21 cellular contexts compared by ENCODE assay signal in the genomic region with DNA sequence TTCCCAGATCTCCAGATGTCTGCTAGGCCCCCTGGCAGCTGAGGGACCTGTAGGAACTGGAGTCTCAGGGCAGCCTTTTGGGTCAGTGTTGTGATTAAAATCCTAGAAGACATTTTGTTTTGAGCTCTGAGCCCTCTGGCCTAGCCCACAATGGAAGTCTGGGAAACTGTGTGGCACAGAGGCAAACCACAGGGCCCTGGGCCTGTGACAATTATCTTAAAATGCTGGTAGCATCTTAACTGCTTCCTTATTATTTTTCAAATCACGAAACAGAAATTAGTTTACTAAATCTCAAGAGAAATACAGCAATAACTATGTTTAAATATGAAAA.
DNase-seq lines count a peak whose midpoint lies in the region; ATAC-seq, FAIRE-seq and TF ChIP-seq lines count a peak whose summit lies in the region.
"Had no signal": no experiment of that assay in that cellular context is flagged by ENCODE, and none has a peak within 500 bp of the region (broad histone marks: within the 10 kb centered on the region; RNA-seq: fewer than 3 reads in every experiment).

No MANE protein-coding gene starts in this region.

- POLR2A ChIA-PET in PC-9 (lab: Charles Lee; ENCODE audit: unreplicated experiment) (no interaction called here), H1 (lab: Charles Lee; ENCODE audit: partially characterized antibody) (no interaction called here)

- no peak overlapping the region for H3K56ac ChIP-seq in H1 (replicated peaks; ENCODE audit: insufficient read length, low read depth, low read length)

- no peak overlapping the region for H3K4me2 ChIP-seq in PC-9
- H3K4me2 ChIP-seq in H1 (ENCODE audit: insufficient read depth in 1 of 2, low read depth in 2 of 2, low read length in 2 of 2) = no peak overlapping the region
- H3K4me2 ChIP-seq: BLaER1 treated with 17β-estradiol and CSF1 and Interleukin-3, amounts not matched to agents 10 nM and 100 nM; GM23338 had no signal

- no peak overlapping the region for H3K14ac ChIP-seq in H1 (ENCODE audit: insufficient read length)

- no peaks in the 10 kb centered on the region for H3K23me2 ChIP-seq in H1 (ENCODE audit: low read depth, low read length)

- H3K27ac ChIP-seq in PC-9 = no peak overlapping the region
- no peak overlapping the region for H3K27ac ChIP-seq in H1 (ENCODE audit: low read depth, low read length)
- H3K27ac ChIP-seq: 22Rv1; BLaER1 treated with 17β-estradiol and CSF1 and Interleukin-3, amounts not matched to agents 10 nM and 100 nM; RWPE1 had no signal

- H3F3A ChIP-seq in PC-9 (ENCODE audit: insufficient read depth, low read depth) = no peaks in the 10 kb centered on the region

- H3K4me3 Mint-ChIP-seq in stimulated activated effector memory CD8-positive, alpha-beta T cell treated with anti-CD3 and anti-CD28 coated beads, Interleukin-12 subunit alpha, Interleukin-12 subunit beta, amount 100 ng/mL, for 72 hours = no peak overlapping the region
- H3K4me3 Mint-ChIP-seq: CD8-positive, alpha-beta memory T cell; GM23338 had no signal

- H3K27ac Mint-ChIP-seq in stimulated activated effector memory CD8-positive, alpha-beta T cell treated with anti-CD3 and anti-CD28 coated beads, Interleukin-12 subunit alpha, Interleukin-12 subunit beta, amount 100 ng/mL, for 72 hours = peak overlapping the region; percentile 36
- H3K27ac Mint-ChIP-seq: GM23338 had no signal

- H3K9me3 Mint-ChIP-seq in stimulated activated effector memory CD8-positive, alpha-beta T cell treated with anti-CD3 and anti-CD28 coated beads, Interleukin-12 subunit alpha, Interleukin-12 subunit beta, amount 100 ng/mL, for 72 hours = no peaks in the 10 kb centered on the region
- H3K9me3 Mint-ChIP-seq: CD8-positive, alpha-beta memory T cell; GM23338 had no signal

- no peak overlapping the region for H3K18ac ChIP-seq in H1 (ENCODE audit: extremely low read depth, low read length)

- 94% methylated on average over 1 of the region's 1 CpG; no CpG with 5 or more reads in 1 of the 2 experiments for WGBS in H1 (ENCODE audit: extremely low coverage in 1 of 2, insufficient coverage in 1 of 2, insufficient read length in 1 of 2, insufficient replicate concordance in 2 of 2, low coverage in 1 of 2, low lambda C conversion rate in 2 of 2, missing lambda C conversion rate in 1 of 2), 2 experiments

- no peak overlapping the region for H2BK12ac ChIP-seq in H1 (ENCODE audit: low read depth, low read length)

- FAIRE-seq in H1 (lab: Jason Lieb, UNC) = no peak
- FAIRE-seq: G401.6, GM12892 had no signal

- no peak overlapping the region for H2BK20ac ChIP-seq in H1 (ENCODE audit: low read length)

- H4K20me1 ChIP-seq in PC-9 (ENCODE audit: insufficient read depth) (no peaks in the 10 kb centered on the region), H1 (replicated peaks in 1 of 2; ENCODE audit: control insufficient read depth in 1 of 2, insufficient read depth in 2 of 2, low read length in 2 of 2) (no peaks in the 10 kb centered on the region)
- H4K20me1 ChIP-seq: BLaER1 treated with 17β-estradiol and CSF1 and Interleukin-3, amounts not matched to agents 10 nM and 100 nM had no signal

- H2BK15ac ChIP-seq in H1 (ENCODE audit: low read length) = no peak overlapping the region

- peak overlapping the region; percentile 64; the same call in 1 of the 2 replicates for H4K8ac ChIP-seq in H1 (ENCODE audit: extremely low read depth, insufficient read depth, low read length)

- TF ChIP-seq CTCF in PC-9 (conservative IDR thresholded peaks at IDR 0.05) (no peak), H1 (IDR thresholded peaks at IDR 0.05; ENCODE audit: control extremely low read depth in 1 of 3, insufficient read depth in 1 of 3, low read depth in 1 of 3, low read length in 3 of 3) (no peak)

- H3K79me2 ChIP-seq in PC-9 (ENCODE audit: low read depth) = no peaks in the 10 kb centered on the region
- H3K79me2 ChIP-seq in H1 (ENCODE audit: control insufficient read depth in 1 of 2, insufficient read depth in 2 of 2, low read length in 2 of 2) = no peaks in the 10 kb centered on the region

- no peaks in the 10 kb centered on the region for H3K79me1 ChIP-seq in H1 (ENCODE audit: low read depth, low read length)

- BruUV-seq in PC-9 (replicated peaks; lab: Mats Ljungman, UMichigan) = no TSS peak

- CTCF ChIA-PET in PC-9 (lab: Charles Lee) (no interaction called here), H1 (lab: Charles Lee; ENCODE audit: partially characterized antibody) (interaction anchor here (1.0 to 1.6 kb wide), 5 partner anchors 14 to 108 kb away, joined by 3 to 7 read pairs (median 3); no protein-coding TSS in a partner anchor)

- no peaks in the 10 kb centered on the region for H3K4me1 ChIP-seq in PC-9 (replicated peaks; ENCODE audit: insufficient read depth)
- no peaks in the 10 kb centered on the region for H3K4me1 ChIP-seq in H1 (replicated peaks in 1 of 4; ENCODE audit: control insufficient read depth in 3 of 4, insufficient read depth in 4 of 4, low read length in 3 of 4)
- H3K4me1 ChIP-seq: BLaER1 treated with 17β-estradiol and CSF1 and Interleukin-3, amounts not matched to agents 10 nM and 100 nM had no signal

- TF ChIP-seq POLR2A in H1 (IDR thresholded peaks at IDR 0.05; ENCODE audit: control extremely low read depth in 1 of 2, low read depth in 2 of 2, low read length in 2 of 2) = no peak

- no peak overlapping the region for H3K23ac ChIP-seq in H1 (ENCODE audit: insufficient read length)

- H3K4ac ChIP-seq in H1 (replicated peaks; ENCODE audit: insufficient read length, low read depth, low read length) = no peak overlapping the region

- no peak for ATAC-seq in stimulated activated effector memory CD8-positive, alpha-beta T cell treated with anti-CD3 and anti-CD28 coated beads, Interleukin-12 subunit alpha, Interleukin-12 subunit beta, amount 100 ng/mL, for 72 hours
- ATAC-seq in HG03460 (IDR thresholded peaks at IDR 0.05; ENCODE audit: unreplicated experiment) = no peak
- ATAC-seq in left cardiac atrium = no peak
- ATAC-seq: GM23338 had no signal

- no peaks in the 10 kb centered on the region for H3K9me2 ChIP-seq in PC-9 (ENCODE audit: insufficient read depth)

- H3K4me1 Mint-ChIP-seq in stimulated activated effector memory CD8-positive, alpha-beta T cell treated with anti-CD3 and anti-CD28 coated beads, Interleukin-12 subunit alpha, Interleukin-12 subunit beta, amount 100 ng/mL, for 72 hours = peaks cover 14% of the 10 kb centered on the region

- intact Hi-C loops in PC-9 (cut with micrococcal nuclease; ENCODE audit: unreplicated experiment) = no loop called here
- intact Hi-C loops in left cardiac atrium (cut with DNase I) = no loop called here

- H2AK5ac ChIP-seq in H1 (ENCODE audit: low read depth, low read length) = no peak overlapping the region

- DNase-seq in NCI-H1694 (lab: John Stamatoyannopoulos, UW) (peak; percentile 25), NCI-H1694 treated with DMSO at 0.1 percent for 48 hours (lab: John Stamatoyannopoulos, UW) (no peak), PC-9 (no peak), H1 (ENCODE audit: low read depth in 1 of 2, low spot score in 2 of 2) (no peak), NCI-H226 (no peak), left cardiac atrium (no peak)
- DNase-seq in stimulated activated effector memory CD8-positive, alpha-beta T cell treated with anti-CD3 and anti-CD28 coated beads, Interleukin-12 subunit alpha, Interleukin-12 subunit beta, amount 100 ng/mL, for 72 hours (ENCODE audit: low spot score in 2 of 2) = no peak
- DNase-seq: Calu3; CD8-positive, alpha-beta memory T cell; DMS153; HCEC 1CT; KBM-7; NCI-H524 treated with DMSO at 0.1 percent for 48 hours; SHP77 treated with DMSO at 0.1 percent for 48 hours had no signal

- H3K27me3 ChIP-seq in PC-9 (ENCODE audit: insufficient read depth, low read depth) (no peaks in the 10 kb centered on the region), H1 (replicated peaks in 1 of 4; ENCODE audit: control insufficient read depth in 3 of 4, extremely low read depth in 1 of 4, insufficient read depth in 3 of 4, low read length in 3 of 4) (no peaks in the 10 kb centered on the region)
- H3K27me3 ChIP-seq: BLaER1 treated with 17β-estradiol and CSF1 and Interleukin-3, amounts not matched to agents 10 nM and 100 nM had no signal

- no peak overlapping the region for H3K4me3 ChIP-seq in PC-9
- no peak overlapping the region for H3K4me3 ChIP-seq in H1 (ENCODE audit: extremely low read depth in 1 of 4, insufficient read depth in 2 of 4, low read depth in 3 of 4, low read length in 4 of 4)
- H3K4me3 ChIP-seq: BLaER1 treated with 17β-estradiol and CSF1 and Interleukin-3, amounts not matched to agents 10 nM and 100 nM; GM23338 had no signal

- H3K36me3 ChIP-seq in PC-9 (ENCODE audit: low read depth) (no peaks in the 10 kb centered on the region), H1 (ENCODE audit: control insufficient read depth in 2 of 4, insufficient read depth in 4 of 4, low read length in 3 of 4) (no peaks in the 10 kb centered on the region)
- H3K36me3 ChIP-seq: BLaER1 treated with 17β-estradiol and CSF1 and Interleukin-3, amounts not matched to agents 10 nM and 100 nM had no signal

- no peak overlapping the region for H2BK5ac ChIP-seq in H1 (ENCODE audit: low read depth, low read length)

- no peaks in the 10 kb centered on the region for H3K9me3 ChIP-seq in PC-9 (ENCODE audit: insufficient read depth, low read depth)
- H3K9me3 ChIP-seq in H1 (ENCODE audit: insufficient read depth in 2 of 2, low read depth in 1 of 2, low read length in 1 of 2) = no peaks in the 10 kb centered on the region
- H3K9me3 ChIP-seq: BLaER1 treated with 17β-estradiol and CSF1 and Interleukin-3, amounts not matched to agents 10 nM and 100 nM had no signal

- TF ChIP-seq EP300 in H1 (IDR thresholded peaks at IDR 0.05; ENCODE audit: borderline replicate concordance in 1 of 2, low read depth in 2 of 2, low read length in 2 of 2) = no peak

- H3K36me3 Mint-ChIP-seq in stimulated activated effector memory CD8-positive, alpha-beta T cell treated with anti-CD3 and anti-CD28 coated beads, Interleukin-12 subunit alpha, Interleukin-12 subunit beta, amount 100 ng/mL, for 72 hours = peaks cover 24% of the 10 kb centered on the region

- peak overlapping the region; percentile 55 for H2AFZ ChIP-seq in PC-9
- H2AFZ ChIP-seq in H1 (ENCODE audit: low read length) = no peak overlapping the region
- H2AFZ ChIP-seq: GM23338 had no signal

- no peak overlapping the region for H3K9ac ChIP-seq in H1 (replicated peaks in 1 of 4; ENCODE audit: extremely low read depth in 1 of 4, low read depth in 3 of 4, low read length in 3 of 4)
- H3K9ac ChIP-seq: BLaER1 treated with 17β-estradiol and CSF1 and Interleukin-3, amounts not matched to agents 10 nM and 100 nM had no signal

- no peak overlapping the region for H2BK120ac ChIP-seq in H1 (replicated peaks; ENCODE audit: low read depth, low read length)

- TF ChIP-seq RAD21 in H1 (IDR thresholded peaks at IDR 0.05 in 1 of 2, conservative IDR thresholded peaks at IDR 0.05 in 1 of 2; ENCODE audit: low read depth in 2 of 2, low read length in 2 of 2) = no peak

- no peak overlapping the region for H4K5ac ChIP-seq in H1 (ENCODE audit: insufficient read length, low read depth, low read length)

- H4K91ac ChIP-seq in H1 (replicated peaks; ENCODE audit: insufficient read length, low read length) = no peak overlapping the region

TF ChIP-seq in H1, 55 proteins besides CTCF, POLR2A, EP300 and RAD21 (continues in another document):
- TF ChIP-seq TEAD4 (IDR thresholded peaks at IDR 0.05; ENCODE audit: low read depth, low read length) = no peak
- TF ChIP-seq TAF7 (optimal IDR thresholded peaks at IDR 0.05; ENCODE audit: borderline replicate concordance, low read depth, low read length) = no peak
- no peak for TF ChIP-seq TBP (IDR thresholded peaks at IDR 0.05; ENCODE audit: low read depth, low read length)
